ENCODE assay signal across 35 cellular contexts in genomic region chr3:23872330-23872729, GRCh38.
"Had no signal": no experiment of that assay in that cellular context is flagged by ENCODE, and none has a peak within 500 bp of the region (broad histone marks: within the 10 kb centered on the region; RNA-seq: fewer than 3 reads in every experiment).

No MANE protein-coding gene starts in this region.

- H3K27me3 ChIP-seq: MG63 had no signal

- H3K36me3 ChIP-seq: MG63 had no signal

- DNase-seq: Karpas-422, Kasumi-1, MG63, MM.1S, MV-4-11, NCI-H1048, NCI-H1092, NCI-H1092 treated with DMSO at 0.1 percent for 48 hours, NCI-H1105, NCI-H1105 treated with DMSO at 0.1 percent for 48 hours, NCI-H1417, NCI-H1417 treated with DMSO at 0.1 percent for 48 hours, NCI-H1436, NCI-H1436 treated with DMSO at 0.1 percent for 48 hours, NCI-H146, NCI-H1694, NCI-H1694 treated with DMSO at 0.1 percent for 48 hours, NCI-H187, NCI-H187 treated with DMSO at 0.1 percent for 48 hours, NCI-H1930, NCI-H2029, NCI-H2029 treated with DMSO at 0.1 percent for 48 hours, NCI-H2081, NCI-H2081 treated with DMSO at 0.1 percent for 48 hours, NCI-H2107, NCI-H2171, NCI-H2171 treated with DMSO at 0.1 percent for 48 hours, NCI-H2227 treated with DMSO at 0.1 percent for 48 hours, NCI-H226, NCI-H345, NCI-H446, NCI-H446 treated with DMSO at 0.1 percent for 48 hours, NCI-H510A, NCI-H510A treated with DMSO at 0.1 percent for 48 hours, NCI-H524 had no signal

- H3K4me3 ChIP-seq: MG63 had no signal

- H3K9me3 ChIP-seq: MG63 had no signal
